12 cellular contexts compared by ENCODE assay signal in the genomic region with DNA sequence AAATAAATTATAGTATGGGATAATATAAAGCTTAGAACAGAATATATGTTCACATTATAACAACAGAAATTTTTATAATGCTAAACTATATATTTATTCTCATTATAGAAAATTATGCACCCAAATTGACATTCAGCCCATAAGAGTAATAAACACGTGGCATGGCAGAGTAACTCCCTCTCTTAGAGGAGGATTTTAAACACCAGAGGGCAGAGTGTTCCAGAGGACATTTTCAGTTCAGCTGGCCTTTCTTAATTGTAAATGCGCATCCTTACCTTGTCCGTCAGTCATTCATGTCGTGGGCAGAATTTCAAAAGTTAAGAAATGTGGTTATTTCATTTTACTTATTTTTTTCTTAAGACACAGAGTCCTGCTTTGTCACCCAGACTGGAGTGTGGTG.
DNase-seq lines count a peak whose midpoint lies in the region; ATAC-seq and TF ChIP-seq lines count a peak whose summit lies in the region.
"Had no signal": no experiment of that assay in that cellular context is flagged by ENCODE, and none has a peak within 500 bp of the region (broad histone marks: within the 10 kb centered on the region; RNA-seq: fewer than 3 reads in every experiment).

No MANE protein-coding gene starts in this region.

- DNase-seq in Ammon's horn (ENCODE audit: low spot score) = peak; percentile 43
- peak; percentile 9 for DNase-seq in HCEC 1CT
- no peak for DNase-seq in RWPE2 (ENCODE audit: low spot score)
- peak; percentile 18 for DNase-seq in iPS-NIHi7 (ENCODE audit: extremely low spot score)
- DNase-seq in GM13976 (ENCODE audit: low spot score) = no peak
- no peak for DNase-seq in DMS153 (lab: John Stamatoyannopoulos, UW)
- DNase-seq in caudate nucleus (lab: John Stamatoyannopoulos, UW) = no peak
- no peak for DNase-seq in left lung
- DNase-seq: Caco-2, natural killer cell, thyroid gland had no signal

- H3K27me3 ChIP-seq in RWPE2 (ENCODE audit: insufficient read depth, poor library complexity, severe bottlenecking) = no peaks in the 10 kb centered on the region
- no peaks in the 10 kb centered on the region for H3K27me3 ChIP-seq in left lung
- H3K27me3 ChIP-seq: thyroid gland had no signal

- no peak for ATAC-seq in RWPE2 (ENCODE audit: low read depth)
- no peak for ATAC-seq in left lung
- ATAC-seq: activated T-helper 17 cell treated with anti-CD3 and anti-CD28 coated beads, Interleukin-2, amount 50 U/mL, for 72 hours; natural killer cell had no signal

- intact Hi-C loops in left lung (cut with DNase I) = no loop called here

- peak; percentile 17 for TF ChIP-seq CTCF in RWPE2 (IDR thresholded peaks at IDR 0.05; ENCODE audit: poor library complexity, severe bottlenecking)
- TF ChIP-seq CTCF in GM13976 (IDR thresholded peaks at IDR 0.05; ENCODE audit: borderline replicate concordance, control extremely low read depth, extremely low read depth, insufficient read depth, missing control alignments) = no peak
- TF ChIP-seq CTCF in left lung (IDR thresholded peaks at IDR 0.05) = no peak

- H3K27ac ChIP-seq in RWPE2 (ENCODE audit: poor library complexity, severe bottlenecking) (no peak overlapping the region), caudate nucleus (ENCODE audit: low read depth, low read length) (no peak overlapping the region), left lung (no peak overlapping the region)
- H3K27ac ChIP-seq: thyroid gland had no signal

- H3K36me3 ChIP-seq in RWPE2 (ENCODE audit: low read depth) (peaks cover 43% of the 10 kb centered on the region), left lung (no peaks in the 10 kb centered on the region)
- H3K36me3 ChIP-seq: thyroid gland had no signal

- no peak overlapping the region for H3K4me3 ChIP-seq in RWPE2 (ENCODE audit: severe bottlenecking)
- no peak overlapping the region for H3K4me3 ChIP-seq in left lung
- H3K4me3 ChIP-seq: thyroid gland had no signal

- H3K9me3 ChIP-seq in RWPE2 (ENCODE audit: severe bottlenecking) (no peaks in the 10 kb centered on the region), left lung (no peaks in the 10 kb centered on the region)
- H3K9me3 ChIP-seq: Caco-2, thyroid gland had no signal

- in situ Hi-C loops in GM13976 (cut with MboI; ENCODE audit: low sequenced_read_pairs, unreplicated experiment) = no loop called here

- H3K4me1 ChIP-seq in RWPE2 (ENCODE audit: insufficient read depth, poor library complexity, severe bottlenecking) = no peaks in the 10 kb centered on the region
- no peaks in the 10 kb centered on the region for H3K4me1 ChIP-seq in left lung
- H3K4me1 ChIP-seq: Caco-2, thyroid gland had no signal

Comparison
In these comparisons a context has a peak if more than half of its experiments do, and no peak if none do; other contexts are left out.
1. DNase-seq: peak in Ammon's horn (single experiment), HCEC 1CT (single experiment) and iPS-NIHi7 (single experiment); none in RWPE2 (single experiment), GM13976 (single experiment), DMS153 (single experiment), caudate nucleus (0 of 61) and left lung (0 of 2).